2 cellular contexts compared by ENCODE assay signal in the genomic region with DNA sequence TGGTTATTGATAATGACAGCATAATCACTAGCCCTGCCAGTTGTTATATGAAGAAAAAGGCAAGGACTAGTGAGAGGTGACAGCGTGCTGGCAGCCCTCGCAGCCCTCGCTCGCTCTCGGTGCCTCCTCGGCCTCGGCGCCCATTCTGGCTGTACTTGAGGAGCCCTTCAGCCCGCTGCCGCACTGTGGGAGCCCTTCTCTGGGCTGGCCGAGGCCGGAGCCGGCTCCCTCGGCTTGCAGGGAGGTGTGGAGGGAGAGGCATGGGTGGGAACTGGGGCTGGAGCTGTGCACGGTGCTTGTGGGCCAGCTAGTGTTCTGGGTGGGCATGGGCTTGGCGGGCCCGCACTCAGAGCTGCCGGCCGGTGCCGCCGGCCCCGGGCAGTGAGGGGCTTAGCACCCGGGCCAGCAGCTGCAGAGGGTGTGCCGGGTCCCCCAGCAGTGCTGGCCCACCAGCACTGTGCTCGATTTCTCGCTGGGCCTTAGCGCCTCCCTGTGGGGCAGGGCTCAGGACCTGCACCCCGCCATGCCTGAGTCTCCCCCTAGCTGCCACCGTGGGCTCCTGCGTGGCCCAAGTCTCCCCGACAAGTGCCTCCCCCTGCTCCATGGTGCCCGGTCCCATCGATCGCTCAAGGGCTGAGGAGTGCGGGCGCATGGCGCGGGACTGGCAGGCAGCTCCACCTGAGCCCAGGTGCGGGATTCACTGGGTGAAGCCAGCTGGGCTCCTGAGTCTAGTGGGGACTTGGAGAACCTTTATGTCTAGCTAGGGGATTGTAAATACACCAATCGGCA.
DNase-seq lines count a peak whose midpoint lies in the region; ATAC-seq, FAIRE-seq and TF ChIP-seq lines count a peak whose summit lies in the region.
"Not testable (repeated sequence)": the region's sequence is repeated elsewhere in the genome, so short reads cannot be mapped to it uniquely, and the experiment has no call there.

No MANE protein-coding gene starts in this region.

- not testable (repeated sequence) for H4K20me1 ChIP-seq in K562 (replicated peaks; ENCODE audit: control insufficient read depth, insufficient read depth, low read length); H1 (replicated peaks in 1 of 2; ENCODE audit: control insufficient read depth in 1 of 2, insufficient read depth in 2 of 2, low read length in 2 of 2)

- not testable (repeated sequence) for TF ChIP-seq POLR2A in K562 (conservative IDR thresholded peaks at IDR 0.05); H1 (IDR thresholded peaks at IDR 0.05; ENCODE audit: control extremely low read depth in 1 of 2, low read depth in 2 of 2, low read length in 2 of 2)

- H3K27ac ChIP-seq in K562 (ENCODE audit: extremely low read depth, low read depth, low read length); H1 (ENCODE audit: low read depth, low read length): not testable (repeated sequence)

- H2AFZ ChIP-seq in K562 (ENCODE audit: low read depth, low read length); H1 (ENCODE audit: low read length): not testable (repeated sequence)

- intact Hi-C loops in K562 (cut with micrococcal nuclease), result not testable (repeated sequence)

- H3K4me3 ChIP-seq in K562; H1 (ENCODE audit: extremely low read depth in 1 of 4, insufficient read depth in 2 of 4, low read depth in 3 of 4, low read length in 4 of 4): not testable (repeated sequence)

- FAIRE-seq in K562 (lab: Jason Lieb, UNC); H1 (lab: Jason Lieb, UNC): not testable (repeated sequence)

- not testable (repeated sequence) for H3K79me1 ChIP-seq in H1 (ENCODE audit: low read depth, low read length)

- not testable (repeated sequence) for TF ChIP-seq RAD21 in K562 (CRISPR knock-in tag; conservative IDR thresholded peaks at IDR 0.05 in 1 of 2, IDR thresholded peaks at IDR 0.05 in 1 of 2); H1 (IDR thresholded peaks at IDR 0.05 in 1 of 2, conservative IDR thresholded peaks at IDR 0.05 in 1 of 2; ENCODE audit: low read depth in 2 of 2, low read length in 2 of 2)

- not testable (repeated sequence) for H3K79me2 ChIP-seq in K562 (ENCODE audit: control insufficient read depth, insufficient read depth, low read length); H1 (ENCODE audit: control insufficient read depth in 1 of 2, insufficient read depth in 2 of 2, low read length in 2 of 2)

- not testable (repeated sequence) for H2BK120ac ChIP-seq in H1 (replicated peaks; ENCODE audit: low read depth, low read length)

- TF ChIP-seq CTCF in K562 (IDR thresholded peaks at IDR 0.05 in 2 of 3, conservative IDR thresholded peaks at IDR 0.05 in 1 of 3; ENCODE audit: insufficient read depth in 2 of 3, low read depth in 1 of 3, low read length in 3 of 3), result peak in 2 of 3 experiments; percentile 14 to 48; a peak in 2 of 6 replicates
- TF ChIP-seq CTCF in H1 (IDR thresholded peaks at IDR 0.05; ENCODE audit: control extremely low read depth in 1 of 3, insufficient read depth in 1 of 3, low read depth in 1 of 3, low read length in 3 of 3), result peak; percentile 12 to 31 (median 18)

- CTCF ChIA-PET in K562 (lab: Yijun Ruan, JAX; ENCODE audit: low intra/inter-chr PET ratio), result not testable (repeated sequence)
- CTCF ChIA-PET in H1 (lab: Charles Lee; ENCODE audit: partially characterized antibody), result interaction anchor here (0.6 to 2.3 kb wide), 5 partner anchors 17 to 557 kb away, joined by 3 to 7 read pairs (median 4); no protein-coding TSS in a partner anchor

- ATAC-seq in K562, result not testable (repeated sequence)

- H2AK5ac ChIP-seq in H1 (ENCODE audit: low read depth, low read length), result not testable (repeated sequence)

- not testable (repeated sequence) for H4K5ac ChIP-seq in H1 (ENCODE audit: insufficient read length, low read depth, low read length)

- not testable (repeated sequence) for H3K9me1 ChIP-seq in K562 (ENCODE audit: control insufficient read depth, insufficient read depth, low read length)

- POLR2A ChIA-PET in K562 (lab: Yijun Ruan, JAX), result interaction anchor here (0.6 kb wide), 2 partner anchors 559 to 770 kb away, joined by 3 read pairs; no protein-coding TSS in a partner anchor
- POLR2A ChIA-PET in H1 (lab: Charles Lee; ENCODE audit: partially characterized antibody), result not testable (repeated sequence)

- not testable (repeated sequence) for H2BK15ac ChIP-seq in H1 (ENCODE audit: low read length)

- not testable (repeated sequence) for H3K9me3 ChIP-seq in K562 (replicated peaks; ENCODE audit: control insufficient read depth, insufficient read depth, low read depth, low read length); H1 (ENCODE audit: insufficient read depth in 2 of 2, low read depth in 1 of 2, low read length in 1 of 2)

- 6% methylated on average over 16 of the region's 40 CpGs for WGBS in K562 (ENCODE audit: insufficient coverage, low coverage, missing lambda C conversion rate)
- 94% methylated on average over 36 of the region's 40 CpGs; no CpG with 5 or more reads in 1 of the 2 experiments for WGBS in H1 (ENCODE audit: extremely low coverage in 1 of 2, insufficient coverage in 1 of 2, insufficient read length in 1 of 2, insufficient replicate concordance in 2 of 2, low coverage in 1 of 2, low lambda C conversion rate in 2 of 2, missing lambda C conversion rate in 1 of 2), 2 experiments

- DNase-seq in K562 (ENCODE audit: extremely low read depth in 1 of 4, low spot score in 3 of 4); H1 (ENCODE audit: low read depth in 1 of 2, low spot score in 2 of 2): not testable (repeated sequence)

- in situ Hi-C loops in K562 (cut with MboI), result not testable (repeated sequence)

- not testable (repeated sequence) for TF ChIP-seq EP300 in K562 (IDR thresholded peaks at IDR 0.05; ENCODE audit: low read length); H1 (IDR thresholded peaks at IDR 0.05; ENCODE audit: borderline replicate concordance in 1 of 2, low read depth in 2 of 2, low read length in 2 of 2)

- H3K4ac ChIP-seq in H1 (replicated peaks; ENCODE audit: insufficient read length, low read depth, low read length), result not testable (repeated sequence)

- not testable (repeated sequence) for H3K27me3 ChIP-seq in K562 (ENCODE audit: control insufficient read depth in 2 of 2, insufficient read depth in 2 of 2, low read length in 2 of 2); H1 (replicated peaks in 1 of 4; ENCODE audit: control insufficient read depth in 3 of 4, extremely low read depth in 1 of 4, insufficient read depth in 3 of 4, low read length in 3 of 4)

- not testable (repeated sequence) for H3K56ac ChIP-seq in H1 (replicated peaks; ENCODE audit: insufficient read length, low read depth, low read length)

- not testable (repeated sequence) for H3K9ac ChIP-seq in K562 (ENCODE audit: insufficient read depth in 1 of 2, low read depth in 2 of 2, low read length in 2 of 2); H1 (replicated peaks in 1 of 4; ENCODE audit: extremely low read depth in 1 of 4, low read depth in 3 of 4, low read length in 3 of 4)

- H3K23ac ChIP-seq in H1 (ENCODE audit: insufficient read length), result not testable (repeated sequence)

- H3K23me2 ChIP-seq in H1 (ENCODE audit: low read depth, low read length), result not testable (repeated sequence)

- H2BK5ac ChIP-seq in H1 (ENCODE audit: low read depth, low read length), result not testable (repeated sequence)

- not testable (repeated sequence) for H2BK12ac ChIP-seq in H1 (ENCODE audit: low read depth, low read length)

- not testable (repeated sequence) for H2BK20ac ChIP-seq in H1 (ENCODE audit: low read length)

- H3K18ac ChIP-seq in H1 (ENCODE audit: extremely low read depth, low read length), result not testable (repeated sequence)

- not testable (repeated sequence) for H3K4me1 ChIP-seq in K562 (replicated peaks in 1 of 2; ENCODE audit: control insufficient read depth in 2 of 2, insufficient read depth in 2 of 2, low read length in 2 of 2); H1 (replicated peaks in 1 of 4; ENCODE audit: control insufficient read depth in 3 of 4, insufficient read depth in 4 of 4, low read length in 3 of 4)

- H3K36me3 ChIP-seq in K562 (ENCODE audit: control insufficient read depth, insufficient read depth, low read length); H1 (ENCODE audit: control insufficient read depth in 2 of 4, insufficient read depth in 4 of 4, low read length in 3 of 4): not testable (repeated sequence)

- not testable (repeated sequence) for H4K8ac ChIP-seq in H1 (ENCODE audit: extremely low read depth, insufficient read depth, low read length)

- H4K91ac ChIP-seq in H1 (replicated peaks; ENCODE audit: insufficient read length, low read length), result not testable (repeated sequence)

- not testable (repeated sequence) for H3K14ac ChIP-seq in H1 (ENCODE audit: insufficient read length)

- BruUV-seq in K562 (replicated peaks; lab: Mats Ljungman, UMichigan), result not testable (repeated sequence)

- H3K4me2 ChIP-seq in K562 (ENCODE audit: insufficient read depth, low read length); H1 (ENCODE audit: insufficient read depth in 1 of 2, low read depth in 2 of 2, low read length in 2 of 2): not testable (repeated sequence)
